19 cellular contexts compared by ENCODE assay signal in the genomic region with DNA sequence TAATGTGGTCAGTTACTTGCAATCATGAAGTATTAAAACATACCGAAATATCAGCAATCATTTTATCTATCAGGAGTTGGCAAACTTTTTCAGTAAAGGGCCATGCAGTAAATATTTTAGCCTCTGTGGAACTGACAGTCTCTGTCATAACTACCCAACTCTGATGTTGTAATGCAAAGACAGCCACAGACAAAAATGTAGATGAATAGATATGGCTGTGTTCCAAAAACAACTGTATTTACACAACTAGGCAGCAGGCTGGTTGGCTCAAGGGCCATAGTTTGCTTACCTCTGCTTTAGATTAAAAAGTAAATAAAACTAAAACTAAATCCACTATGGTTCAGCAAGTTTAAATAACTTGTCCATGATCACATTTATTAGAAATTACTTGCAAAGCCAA.
A peak's percentile ranks its signal among the peaks of the same experiment; 100 is the strongest.
DNase-seq lines count a peak whose midpoint lies in the region; ATAC-seq and TF ChIP-seq lines count a peak whose summit lies in the region.
"Had no signal": no experiment of that assay in that cellular context is flagged by ENCODE, and none has a peak within 500 bp of the region (broad histone marks: within the 10 kb centered on the region; RNA-seq: fewer than 3 reads in every experiment).

No MANE protein-coding gene starts in this region.

- no peak overlapping the region for H3K27ac ChIP-seq in breast epithelium
- H3K27ac ChIP-seq in PC-9, result no peak overlapping the region
- no peak overlapping the region for H3K27ac ChIP-seq in smooth muscle cell (ENCODE audit: low read depth)

- no TSS peak for BruUV-seq in MCF 10A (replicated peaks; lab: Mats Ljungman, UMichigan)
- no TSS peak for BruUV-seq in PC-9 (replicated peaks; lab: Mats Ljungman, UMichigan)

- H3K27me3 ChIP-seq in breast epithelium, result no peaks in the 10 kb centered on the region
- no peaks in the 10 kb centered on the region for H3K27me3 ChIP-seq in PC-9 (ENCODE audit: insufficient read depth, low read depth)
- H3K27me3 ChIP-seq in smooth muscle cell (ENCODE audit: low read depth), result no peaks in the 10 kb centered on the region

- ATAC-seq in GM21528 (IDR thresholded peaks at IDR 0.05; ENCODE audit: low FRiP score, unreplicated experiment), result no peak
- ATAC-seq: activated CD4-positive, alpha-beta T cell treated with anti-CD3 and anti-CD28 coated beads for 36 hours; activated T-helper 17 cell treated with anti-CD3 and anti-CD28 coated beads, Interleukin-2, amount 50 U/mL, for 72 hours had no signal

- no peak overlapping the region for H3K4me3 Mint-ChIP-seq in MCF 10A (ENCODE audit: unreplicated experiment)
- H3K4me3 Mint-ChIP-seq: activated CD4-positive, alpha-beta T cell treated with anti-CD3 and anti-CD28 coated beads for 36 hours; activated T-helper 17 cell treated with anti-CD3 and anti-CD28 coated beads, Interleukin-2, amount 50 U/mL, for 72 hours; brain; CD14-positive monocyte; dendritic cell treated with granulocyte-macrophage colony-stimulating factor and Interleukin-4, amounts not matched to agents 40 ng/mL and 50 ng/mL, for 4 days had no signal

- POLR2A ChIA-PET in MCF 10A (lab: Yijun Ruan, JAX), result interaction anchor here (1.6 kb wide), 1 partner anchor 11 kb away, joined by 5 read pairs; no protein-coding TSS in a partner anchor
- POLR2A ChIA-PET in PC-9 (lab: Charles Lee; ENCODE audit: unreplicated experiment), result interaction anchor here (0.6 kb wide), 1 partner anchor 412 kb away, joined by 3 read pairs; no protein-coding TSS in a partner anchor

- H3K4me1 ChIP-seq in breast epithelium (no peaks in the 10 kb centered on the region), PC-9 (replicated peaks; ENCODE audit: insufficient read depth) (peaks cover 6% of the 10 kb centered on the region; the same call in 1 of the 2 replicates), smooth muscle cell (ENCODE audit: low read depth) (peaks cover 19% of the 10 kb centered on the region)

- H3K9me3 Mint-ChIP-seq in MCF 10A (ENCODE audit: unreplicated experiment), result no peaks in the 10 kb centered on the region
- H3K9me3 Mint-ChIP-seq: activated T-helper 17 cell treated with anti-CD3 and anti-CD28 coated beads, Interleukin-2, amount 50 U/mL, for 72 hours; brain had no signal

- no peaks in the 10 kb centered on the region for H3F3A ChIP-seq in PC-9 (ENCODE audit: insufficient read depth, low read depth)
- peaks cover 4% of the 10 kb centered on the region for H3F3A ChIP-seq in smooth muscle cell (ENCODE audit: low read depth)

- H3K79me2 ChIP-seq in PC-9 (ENCODE audit: low read depth) (no peaks in the 10 kb centered on the region), smooth muscle cell (ENCODE audit: low read depth) (no peaks in the 10 kb centered on the region)

- H4K20me1 ChIP-seq in PC-9 (ENCODE audit: insufficient read depth) (no peaks in the 10 kb centered on the region), smooth muscle cell (ENCODE audit: low read depth) (no peaks in the 10 kb centered on the region)

- H3K36me3 ChIP-seq in breast epithelium, result no peaks in the 10 kb centered on the region
- no peaks in the 10 kb centered on the region for H3K36me3 ChIP-seq in PC-9 (ENCODE audit: low read depth)
- H3K36me3 ChIP-seq in smooth muscle cell (ENCODE audit: low read depth), result no peaks in the 10 kb centered on the region

- CTCF ChIA-PET in MCF 10A (lab: Yijun Ruan, JAX) (interaction anchor here (0.8 kb wide), 1 partner anchor 13 kb away, joined by 3 read pairs; no protein-coding TSS in a partner anchor), PC-9 (lab: Charles Lee) (no interaction called here)

- intact Hi-C loops in MCF 10A (cut with micrococcal nuclease) (no loop called here), breast epithelium (cut with DNase I; ENCODE audit: low total_unique reads) (loop anchor here (2.0 kb wide), 1 partner anchor 40 kb away; no protein-coding TSS in a partner anchor), PC-9 (cut with micrococcal nuclease; ENCODE audit: unreplicated experiment) (no loop called here)

- no peaks in the 10 kb centered on the region for H3K9me2 ChIP-seq in PC-9 (ENCODE audit: insufficient read depth)

- no peaks in the 10 kb centered on the region for H3K36me3 Mint-ChIP-seq in MCF 10A (ENCODE audit: insufficient read depth, unreplicated experiment)
- H3K36me3 Mint-ChIP-seq: brain, CD14-positive monocyte had no signal

- peak; percentile 77 for DNase-seq in MCF 10A (ENCODE audit: unreplicated experiment)
- no peak for DNase-seq in breast epithelium (ENCODE audit: low spot score in 2 of 2)
- peak; percentile 59 for DNase-seq in NCI-H2029 treated with DMSO at 0.1 percent for 48 hours (lab: John Stamatoyannopoulos, UW)
- peak in 1 of 2 experiments; percentile 47 for DNase-seq in PC-9
- DNase-seq in smooth muscle cell (lab: John Stamatoyannopoulos, UW; ENCODE audit: unreplicated experiment), result no peak
- DNase-seq in H4 (ENCODE audit: low spot score), result no peak
- no peak for DNase-seq in GM20000 (ENCODE audit: low spot score)
- DNase-seq: ACHN; activated CD4-positive, alpha-beta T cell treated with anti-CD3 and anti-CD28 coated beads for 36 hours; foreskin melanocyte; hippocampal formation; NCI-H1694; occipital lobe had no signal

- no peak for TF ChIP-seq POLR2A in breast epithelium (IDR thresholded peaks at IDR 0.05)

- no peak overlapping the region for H3K4me3 ChIP-seq in breast epithelium
- no peak overlapping the region for H3K4me3 ChIP-seq in PC-9
- H3K4me3 ChIP-seq in smooth muscle cell, result no peak overlapping the region
- H3K4me3 ChIP-seq: lung had no signal

- H3K27me3 Mint-ChIP-seq in MCF 10A (ENCODE audit: insufficient read depth, unreplicated experiment), result peaks cover 13% of the 10 kb centered on the region
- H3K27me3 Mint-ChIP-seq: dendritic cell treated with granulocyte-macrophage colony-stimulating factor and Interleukin-4, amounts not matched to agents 40 ng/mL and 50 ng/mL, for 4 days had no signal

- no peak for TF ChIP-seq CTCF in MCF 10A (IDR thresholded peaks at IDR 0.05; ENCODE audit: unreplicated experiment)
- TF ChIP-seq CTCF in breast epithelium (IDR thresholded peaks at IDR 0.05), result no peak
- TF ChIP-seq CTCF in PC-9 (conservative IDR thresholded peaks at IDR 0.05), result no peak
- TF ChIP-seq CTCF in smooth muscle cell (IDR thresholded peaks at IDR 0.05; ENCODE audit: borderline replicate concordance, insufficient read depth, poor library complexity, severe bottlenecking), result no peak
- TF ChIP-seq CTCF in GM20000 (IDR thresholded peaks at IDR 0.05; ENCODE audit: extremely low read depth, missing control alignments), result no peak

- 48% methylated on average over 1 of the region's 1 CpG for WGBS in smooth muscle cell (ENCODE audit: low lambda C conversion rate)

- no peak overlapping the region for H3K27ac Mint-ChIP-seq in MCF 10A (ENCODE audit: low read depth, unreplicated experiment)
- H3K27ac Mint-ChIP-seq: activated CD4-positive, alpha-beta T cell treated with anti-CD3 and anti-CD28 coated beads for 36 hours; activated T-helper 17 cell treated with anti-CD3 and anti-CD28 coated beads, Interleukin-2, amount 50 U/mL, for 72 hours; dendritic cell treated with granulocyte-macrophage colony-stimulating factor and Interleukin-4, amounts not matched to agents 40 ng/mL and 50 ng/mL, for 4 days had no signal

- peaks cover 13% of the 10 kb centered on the region for H3K4me1 Mint-ChIP-seq in MCF 10A (ENCODE audit: insufficient read depth, unreplicated experiment)
- H3K4me1 Mint-ChIP-seq: activated CD4-positive, alpha-beta T cell treated with anti-CD3 and anti-CD28 coated beads for 36 hours; activated T-helper 17 cell treated with anti-CD3 and anti-CD28 coated beads, Interleukin-2, amount 50 U/mL, for 72 hours; CD14-positive monocyte had no signal

- no peak overlapping the region for H2AFZ ChIP-seq in PC-9
- H2AFZ ChIP-seq in smooth muscle cell (ENCODE audit: low read depth), result no peak overlapping the region

- no peaks in the 10 kb centered on the region for H3K9me3 ChIP-seq in breast epithelium
- no peaks in the 10 kb centered on the region for H3K9me3 ChIP-seq in PC-9 (ENCODE audit: insufficient read depth, low read depth)
- H3K9me3 ChIP-seq in smooth muscle cell (replicated peaks; ENCODE audit: low read depth), result no peaks in the 10 kb centered on the region

- H3K4me2 ChIP-seq in PC-9 (0 out of 2 replicates have a peak overlapping the region, but pooled peaks have one; percentile 16), smooth muscle cell (peak overlapping the region; percentile 32)

- no peak overlapping the region for H3K9ac ChIP-seq in smooth muscle cell (ENCODE audit: low read depth)

Comparison
In these comparisons a context has a peak if more than half of its experiments do, and no peak if none do; other contexts are left out.
1. DNase-seq: peak in MCF 10A (single experiment) and NCI-H2029 treated with DMSO at 0.1 percent for 48 hours (single experiment); none in breast epithelium (0 of 2), smooth muscle cell (single experiment), H4 (single experiment) and GM20000 (single experiment).